ENCODE assay signal across 1 cellular context in the genomic region with DNA sequence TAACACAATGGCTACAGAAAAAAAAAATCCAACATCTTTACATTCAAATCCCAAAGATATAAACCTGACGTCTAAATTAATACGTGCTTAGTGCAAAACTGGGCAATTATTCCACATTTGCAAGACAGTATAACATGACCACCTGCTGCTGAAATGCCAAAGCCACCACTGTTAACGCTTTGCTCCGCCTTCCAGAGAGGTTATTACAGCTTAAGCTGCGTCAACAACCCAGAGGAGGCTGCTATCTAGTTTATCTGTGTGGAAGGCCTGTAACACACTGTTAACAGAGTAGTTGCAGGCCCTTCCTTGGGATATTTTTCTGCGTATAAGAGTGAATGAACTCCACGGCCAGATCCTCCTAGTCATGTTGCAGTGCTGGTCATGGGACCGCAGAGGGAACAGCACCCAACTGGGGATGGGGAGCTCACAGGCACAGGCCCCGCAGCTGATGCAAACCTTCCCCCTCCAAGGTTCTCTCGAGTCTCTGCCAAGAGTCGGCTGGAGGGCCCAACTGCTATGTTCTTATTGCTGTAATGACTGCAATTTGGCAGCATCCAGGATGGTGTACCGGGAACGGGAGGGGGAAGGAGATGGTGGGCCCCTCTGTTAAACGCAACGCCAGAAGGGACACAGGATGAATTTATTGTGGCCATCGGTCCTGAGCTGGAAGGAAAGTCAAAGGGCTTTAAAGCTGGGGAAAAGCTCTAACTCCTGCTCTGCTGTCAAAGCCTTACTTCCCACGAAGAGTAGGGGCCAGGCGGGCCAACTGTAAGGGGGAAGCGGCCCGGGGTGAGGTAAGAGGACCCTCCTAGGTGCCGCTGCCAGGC.
A peak's percentile ranks its signal among the peaks of the same experiment; 100 is the strongest.
TF ChIP-seq lines count a peak whose summit lies in the region.

No MANE protein-coding gene starts in this region.

TF ChIP-seq in K562, 482 proteins besides CTCF, POLR2A, EP300 and RAD21 (continued from another document and continues in another):
- TF ChIP-seq CTBP1 (IDR thresholded peaks at IDR 0.05; ENCODE audit: borderline replicate concordance), result no peak
- TF ChIP-seq RBM14 (IDR thresholded peaks at IDR 0.05; ENCODE audit: borderline replicate concordance, insufficient read depth, low read depth, low read length), result no peak
- no peak for TF ChIP-seq U2AF2 (optimal IDR thresholded peaks at IDR 0.05; ENCODE audit: low read depth, low read length)
- TF ChIP-seq ZNF140 (CRISPR knock-in tag; IDR thresholded peaks at IDR 0.05), result no peak
- TF ChIP-seq ZZZ3 (IDR thresholded peaks at IDR 0.05), result no peak
- TF ChIP-seq POLR3G (IDR thresholded peaks at IDR 0.05; ENCODE audit: extremely low read depth, insufficient read length, insufficient replicate concordance), result no peak
- TF ChIP-seq ZNF695 (CRISPR knock-in tag; IDR thresholded peaks at IDR 0.05), result no peak
- TF ChIP-seq MIER1 (IDR thresholded peaks at IDR 0.05; ENCODE audit: low read depth), result no peak
- TF ChIP-seq KLF6 (CRISPR knock-in tag; IDR thresholded peaks at IDR 0.05; ENCODE audit: borderline replicate concordance), result no peak
- no peak for TF ChIP-seq CAMTA2 (CRISPR knock-in tag; conservative IDR thresholded peaks at IDR 0.05)
- TF ChIP-seq CREBBP (IDR thresholded peaks at IDR 0.05; ENCODE audit: low read depth, low read length), result no peak
- TF ChIP-seq RBM25 (IDR thresholded peaks at IDR 0.05; ENCODE audit: low read depth, low read length, severe bottlenecking), result no peak
- TF ChIP-seq ZBTB49 (CRISPR knock-in tag; IDR thresholded peaks at IDR 0.05; ENCODE audit: borderline replicate concordance), result no peak
- no peak for TF ChIP-seq ZNF175 (CRISPR knock-in tag; IDR thresholded peaks at IDR 0.05; ENCODE audit: low read depth)
- TF ChIP-seq POLR2H (tag; IDR thresholded peaks at IDR 0.05; ENCODE audit: low read depth), result peak; percentile 52
- 0 out of 2 replicates have a peak, but pooled peaks have one; percentile 31 for TF ChIP-seq ZEB2 (IDR thresholded peaks at IDR 0.05)
- TF ChIP-seq ZNF143 (CRISPR knock-in tag; IDR thresholded peaks at IDR 0.05), result no peak
- TF ChIP-seq XRCC5 (IDR thresholded peaks at IDR 0.05; ENCODE audit: low read depth, low read length), result no peak
- TF ChIP-seq ZFP1 (CRISPR knock-in tag; IDR thresholded peaks at IDR 0.05), result no peak
- TF ChIP-seq, protein P1, sequence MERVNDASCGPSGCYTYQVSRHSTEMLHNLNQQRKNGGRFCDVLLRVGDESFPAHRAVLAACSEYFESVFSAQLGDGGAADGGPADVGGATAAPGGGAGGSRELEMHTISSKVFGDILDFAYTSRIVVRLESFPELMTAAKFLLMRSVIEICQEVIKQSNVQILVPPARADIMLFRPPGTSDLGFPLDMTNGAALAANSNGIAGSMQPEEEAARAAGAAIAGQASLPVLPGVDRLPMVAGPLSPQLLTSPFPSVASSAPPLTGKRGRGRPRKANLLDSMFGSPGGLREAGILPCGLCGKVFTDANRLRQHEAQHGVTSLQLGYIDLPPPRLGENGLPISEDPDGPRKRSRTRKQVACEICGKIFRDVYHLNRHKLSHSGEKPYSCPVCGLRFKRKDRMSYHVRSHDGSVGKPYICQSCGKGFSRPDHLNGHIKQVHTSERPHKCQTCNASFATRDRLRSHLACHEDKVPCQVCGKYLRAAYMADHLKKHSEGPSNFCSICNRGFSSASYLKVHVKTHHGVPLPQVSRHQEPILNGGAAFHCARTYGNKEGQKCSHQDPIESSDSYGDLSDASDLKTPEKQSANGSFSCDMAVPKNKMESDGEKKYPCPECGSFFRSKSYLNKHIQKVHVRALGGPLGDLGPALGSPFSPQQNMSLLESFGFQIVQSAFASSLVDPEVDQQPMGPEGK (CRISPR knock-in tag; IDR thresholded peaks at IDR 0.05; ENCODE audit: borderline replicate concordance), result 0 out of 2 replicates have a peak, but pooled peaks have one; percentile 73
- TF ChIP-seq, protein P2, sequence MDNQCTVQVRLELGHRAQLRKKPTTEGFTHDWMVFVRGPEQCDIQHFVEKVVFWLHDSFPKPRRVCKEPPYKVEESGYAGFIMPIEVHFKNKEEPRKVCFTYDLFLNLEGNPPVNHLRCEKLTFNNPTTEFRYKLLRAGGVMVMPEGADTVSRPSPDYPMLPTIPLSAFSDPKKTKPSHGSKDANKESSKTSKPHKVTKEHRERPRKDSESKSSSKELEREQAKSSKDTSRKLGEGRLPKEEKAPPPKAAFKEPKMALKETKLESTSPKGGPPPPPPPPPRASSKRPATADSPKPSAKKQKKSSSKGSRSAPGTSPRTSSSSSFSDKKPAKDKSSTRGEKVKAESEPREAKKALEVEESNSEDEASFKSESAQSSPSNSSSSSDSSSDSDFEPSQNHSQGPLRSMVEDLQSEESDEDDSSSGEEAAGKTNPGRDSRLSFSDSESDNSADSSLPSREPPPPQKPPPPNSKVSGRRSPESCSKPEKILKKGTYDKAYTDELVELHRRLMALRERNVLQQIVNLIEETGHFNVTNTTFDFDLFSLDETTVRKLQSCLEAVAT (IDR thresholded peaks at IDR 0.05), result peak; percentile 30 to 75; a peak in 2 of 4 replicates
- peak; percentile 15 to 69 for TF ChIP-seq AFF1 (IDR thresholded peaks at IDR 0.05; ENCODE audit: low read depth in 1 of 2, partially characterized antibody in 2 of 2)
- TF ChIP-seq HOMEZ (CRISPR knock-in tag; IDR thresholded peaks at IDR 0.05), result no peak
- no peak for TF ChIP-seq POLR3A (IDR thresholded peaks at IDR 0.05; ENCODE audit: borderline replicate concordance, extremely low read depth, insufficient read depth, insufficient read length)
- TF ChIP-seq HIVEP1 (CRISPR knock-in tag; IDR thresholded peaks at IDR 0.05), result no peak
- TF ChIP-seq TCF3 (CRISPR knock-in tag; IDR thresholded peaks at IDR 0.05), result peak; percentile 82
- no peak for TF ChIP-seq SRSF1 (IDR thresholded peaks at IDR 0.05; ENCODE audit: low read depth, low read length)
- TF ChIP-seq VEZF1 (CRISPR knock-in tag; IDR thresholded peaks at IDR 0.05), result no peak
- no peak for TF ChIP-seq SRSF9 (IDR thresholded peaks at IDR 0.05; ENCODE audit: borderline replicate concordance, low read depth, low read length)
- TF ChIP-seq CSDE1 (IDR thresholded peaks at IDR 0.05), result no peak
- TF ChIP-seq PHB2 (IDR thresholded peaks at IDR 0.05; ENCODE audit: low read depth), result no peak
- TF ChIP-seq ZNF232 (CRISPR knock-in tag; IDR thresholded peaks at IDR 0.05), result no peak
- TF ChIP-seq RERE (CRISPR knock-in tag; IDR thresholded peaks at IDR 0.05; ENCODE audit: borderline replicate concordance), result no peak
- TF ChIP-seq NFYB (IDR thresholded peaks at IDR 0.05; ENCODE audit: extremely low read depth, insufficient read length), result no peak
- TF ChIP-seq ZNF717 (CRISPR knock-in tag; IDR thresholded peaks at IDR 0.05), result no peak
- no peak for TF ChIP-seq ARID2 (IDR thresholded peaks at IDR 0.05)
- TF ChIP-seq ZNF766 (CRISPR knock-in tag; conservative IDR thresholded peaks at IDR 0.05), result peak; percentile 50; the same call in 1 of the 2 replicates
- TF ChIP-seq ZBTB7A (IDR thresholded peaks at IDR 0.05; ENCODE audit: borderline replicate concordance, control insufficient read depth, low read depth, low read length), result no peak
- no peak for TF ChIP-seq BMI1 (IDR thresholded peaks at IDR 0.05; ENCODE audit: low read length)
- TF ChIP-seq DMBX1 (CRISPR knock-in tag; IDR thresholded peaks at IDR 0.05; ENCODE audit: borderline replicate concordance), result no peak
- no peak for TF ChIP-seq PCBP2 (IDR thresholded peaks at IDR 0.05; ENCODE audit: low read depth, low read length, poor library complexity, severe bottlenecking)
- no peak for TF ChIP-seq NR1H2 (CRISPR knock-in tag; IDR thresholded peaks at IDR 0.05)
- TF ChIP-seq NFIC (IDR thresholded peaks at IDR 0.05), result peak; percentile 47
- no peak for TF ChIP-seq RUNX1 (IDR thresholded peaks at IDR 0.05; ENCODE audit: low read depth)
